13 cellular contexts compared by ENCODE assay signal in genomic region chr5:150218693-150219035, GRCh38. TPM values are rescaled to one million over a fixed set of nuclear protein-coding genes. Genes with fewer than 3 reads are reported as not detected.
"Had no signal": no experiment of that assay in that cellular context is flagged by ENCODE, and none has a peak within 500 bp of the region (broad histone marks: within the 10 kb centered on the region; RNA-seq: fewer than 3 reads in every experiment).

No MANE protein-coding gene starts in this region.

- H3K27ac ChIP-seq: ascending aorta, cardiac muscle cell, VCaP had no signal

- H3K4me3 ChIP-seq: ascending aorta, cardiac muscle cell had no signal

- H3K27me3 ChIP-seq: ascending aorta had no signal

- H3K9me3 ChIP-seq: ascending aorta had no signal

- DNase-seq: activated gamma-delta T cell had no signal

- H3K36me3 ChIP-seq: ascending aorta, cardiac muscle cell had no signal

RNA-seq across cellular contexts. Expression of gene SLC6A7, which starts 28.8 kb away (rescaled TPM):
- total RNA-seq: activated B cell treated with CpG ODN at 0.5 μM for 24 hours; activated CD4-positive, alpha-beta memory T cell treated with anti-CD3 and anti-CD28 coated beads for 36 hours; activated CD4-positive, alpha-beta T cell treated with anti-CD3 and anti-CD28 coated beads, Interleukin-2, amount 10 ng/mL, durations not matched to agents 24 days and 14 days; activated CD8-positive, alpha-beta memory T cell treated with anti-CD3 and anti-CD28 coated beads for 36 hours; activated CD8-positive, alpha-beta T cell treated with anti-CD3 and anti-CD28 coated beads for 36 hours; activated naive CD8-positive, alpha-beta T cell treated with anti-CD3 and anti-CD28 coated beads, Interleukin-2, amount 10 ng/mL, durations not matched to agents 7 days and 5 days; activated T-helper 2 cell treated with anti-CD3 and anti-CD28 coated beads, Interferon-gamma antibody, Interleukin-2, Interleukin-4, amounts not matched to agents 10 μg/mL and 5 μg/mL and 100 μg/mL, durations not matched to agents 14 hours and 24 hours and 36 hours; ascending aorta; bronchial epithelial cell; cardiac muscle cell had no signal
- polyA plus RNA-seq: adipose tissue, cardiac muscle cell had no signal

RNA-seq across cellular contexts. Expression of gene CDX1, which starts 52.1 kb away (rescaled TPM):
- total RNA-seq: activated B cell treated with CpG ODN at 0.5 μM for 24 hours; activated CD4-positive, alpha-beta memory T cell treated with anti-CD3 and anti-CD28 coated beads for 36 hours; activated CD4-positive, alpha-beta T cell treated with anti-CD3 and anti-CD28 coated beads, Interleukin-2, amount 10 ng/mL, durations not matched to agents 24 days and 14 days; activated CD8-positive, alpha-beta memory T cell treated with anti-CD3 and anti-CD28 coated beads for 36 hours; activated CD8-positive, alpha-beta T cell treated with anti-CD3 and anti-CD28 coated beads for 36 hours; activated naive CD8-positive, alpha-beta T cell treated with anti-CD3 and anti-CD28 coated beads, Interleukin-2, amount 10 ng/mL, durations not matched to agents 7 days and 5 days; activated T-helper 2 cell treated with anti-CD3 and anti-CD28 coated beads, Interferon-gamma antibody, Interleukin-2, Interleukin-4, amounts not matched to agents 10 μg/mL and 5 μg/mL and 100 μg/mL, durations not matched to agents 14 hours and 24 hours and 36 hours; ascending aorta; bronchial epithelial cell; cardiac muscle cell had no signal
